In genomic region chr9:136092741-136093140, GRCh38 we compare ENCODE assay signal across 10 cellular contexts. TPM values are rescaled to one million over a fixed set of nuclear protein-coding genes. Genes with fewer than 3 reads are reported as not detected.
DNase-seq lines count a peak whose midpoint lies in the region; ATAC-seq and TF ChIP-seq lines count a peak whose summit lies in the region.
"Had no signal": no experiment of that assay in that cellular context is flagged by ENCODE, and none has a peak within 500 bp of the region (broad histone marks: within the 10 kb centered on the region; RNA-seq: fewer than 3 reads in every experiment).

No MANE protein-coding gene starts in this region.

- no peaks in the 10 kb centered on the region for H3K27me3 Mint-ChIP-seq in CD8-positive, alpha-beta memory T cell
- H3K27me3 Mint-ChIP-seq in T-cell, result peaks cover 0 to 2% of the 10 kb centered on the region in 2 donors

- no peak overlapping the region for H3K27ac ChIP-seq in CD8-positive, alpha-beta memory T cell (ENCODE audit: low read depth, low read length)
- peak overlapping the region; percentile 94 for H3K27ac ChIP-seq in rectal smooth muscle tissue (ENCODE audit: low read depth, low read length)

- H3K4me1 Mint-ChIP-seq in CD8-positive, alpha-beta memory T cell, result peaks cover 14 to 44% (median 17%) of the 10 kb centered on the region in 3 donors
- peaks cover 14 to 32% (median 25%) of the 10 kb centered on the region in 3 donors for H3K4me1 Mint-ChIP-seq in T-cell

- peak overlapping the region in 6 of 8 donors; percentile 26 to 87 (median 73) for H3K27ac Mint-ChIP-seq in CD8-positive, alpha-beta memory T cell
- H3K27ac Mint-ChIP-seq in T-cell, result peak overlapping the region; percentile 36 to 45

- peak overlapping the region; percentile 70 to 88 (median 77) for H3K4me3 Mint-ChIP-seq in CD8-positive, alpha-beta memory T cell
- H3K4me3 Mint-ChIP-seq in T-cell, result peak overlapping the region; percentile 72 to 78 (median 76)

- H3K36me3 Mint-ChIP-seq in CD8-positive, alpha-beta memory T cell, result peaks cover 0 to 2% (median 0%) of the 10 kb centered on the region in 3 donors
- no peaks in the 10 kb centered on the region for H3K36me3 Mint-ChIP-seq in T-cell

- no peaks in the 10 kb centered on the region for H3K36me3 ChIP-seq in CD8-positive, alpha-beta memory T cell (ENCODE audit: insufficient read depth, low read length)
- H3K36me3 ChIP-seq in rectal smooth muscle tissue (ENCODE audit: control insufficient read depth, insufficient read depth, low read length), result no peaks in the 10 kb centered on the region

- ATAC-seq in T-cell (replicated peaks in 1 of 4) (no peak), HG02610 (IDR thresholded peaks at IDR 0.05; ENCODE audit: unreplicated experiment) (no peak)
- no peak for ATAC-seq in activated CD4-positive, CD25-positive, alpha-beta regulatory T cell treated with anti-CD3 and anti-CD28 coated beads, Interleukin-2, amount 50 U/mL, for 24 hours

- CTCF ChIA-PET in CD8-positive, alpha-beta memory T cell (lab: Charles Lee), result interaction anchor here (2.1 to 6.0 kb wide), 2 partner anchors 28 to 30 kb away, joined by 15 to 81 read pairs; partner anchors contain the start of gene TMEM250
- CTCF ChIA-PET in T-cell (lab: Charles Lee), result no interaction called here

- POLR2A ChIA-PET in CD8-positive, alpha-beta memory T cell (lab: Charles Lee), result no interaction called here
- POLR2A ChIA-PET in T-cell (lab: Charles Lee), result no interaction called here

- H3K9ac ChIP-seq in rectal smooth muscle tissue (ENCODE audit: low read length), result peak overlapping the region; percentile 32

- no peaks in the 10 kb centered on the region for H3K9me3 ChIP-seq in CD8-positive, alpha-beta memory T cell (ENCODE audit: low read length)

- H3K27me3 ChIP-seq in CD8-positive, alpha-beta memory T cell (ENCODE audit: insufficient read depth, low read length, poor library complexity, severe bottlenecking), result no peaks in the 10 kb centered on the region
- no peaks in the 10 kb centered on the region for H3K27me3 ChIP-seq in rectal smooth muscle tissue (ENCODE audit: control insufficient read depth, insufficient read depth, low read length)

- no peaks in the 10 kb centered on the region for H3K9me3 Mint-ChIP-seq in CD8-positive, alpha-beta memory T cell
- H3K9me3 Mint-ChIP-seq in T-cell, result no peaks in the 10 kb centered on the region

- no peak overlapping the region for H3K4me3 ChIP-seq in CD8-positive, alpha-beta memory T cell (ENCODE audit: low read length)
- peak overlapping the region; percentile 85 for H3K4me3 ChIP-seq in epithelial cell of proximal tubule (ENCODE audit: low read depth, low read length)
- H3K4me3 ChIP-seq in rectal smooth muscle tissue (ENCODE audit: low read length), result peak overlapping the region; percentile 74

- TF ChIP-seq CTCF in epithelial cell of proximal tubule (conservative IDR thresholded peaks at IDR 0.05; ENCODE audit: low read depth, low read length), result no peak

- DNase-seq in CD8-positive, alpha-beta memory T cell, result no peak
- DNase-seq in T-cell, result no peak
- no peak for DNase-seq in epithelial cell of proximal tubule (ENCODE audit: low read depth)
- DNase-seq in NCI-H187 treated with DMSO at 0.1 percent for 48 hours (lab: John Stamatoyannopoulos, UW), result no peak
- DNase-seq in DMS153 treated with DMSO at 0.1 percent for 48 hours (lab: John Stamatoyannopoulos, UW; ENCODE audit: unreplicated experiment), result no peak
- DNase-seq: NCI-H1105, SIG-M5 had no signal

- peaks cover 22% of the 10 kb centered on the region for H3K4me1 ChIP-seq in CD8-positive, alpha-beta memory T cell (ENCODE audit: insufficient read depth, low read length)
- peaks cover 57% of the 10 kb centered on the region for H3K4me1 ChIP-seq in rectal smooth muscle tissue (ENCODE audit: control insufficient read depth, insufficient read depth, low read length)

RNA-seq across cellular contexts. Expression of gene NACC2, which starts 2.3 kb away (rescaled TPM):
- 1 to 10 TPM; 9.0 to 9.1 TPM for total RNA-seq in CD8-positive, alpha-beta memory T cell
- polyA plus RNA-seq in CD8-positive, alpha-beta memory T cell, result 2.9 TPM
- total RNA-seq in T-cell, result 10 to 100 TPM in 3 of 5 donors, 1 to 10 TPM in 2; 4.2 to 11.7 (median 11.3) TPM
- 21.3 and 23.9 TPM in 2 replicates for total RNA-seq in epithelial cell of proximal tubule

RNA-seq across cellular contexts. Expression of gene TMEM250, which starts 25.9 kb away (rescaled TPM):
- 10 to 100 TPM; 46.4 to 50.2 TPM for total RNA-seq in CD8-positive, alpha-beta memory T cell
- 74.9 TPM for polyA plus RNA-seq in CD8-positive, alpha-beta memory T cell
- total RNA-seq in T-cell (10 to 100 TPM; 21.0 to 77.9 (median 63.0) TPM), epithelial cell of proximal tubule (37.5 and 51.7 TPM in 2 replicates)
